ENCODE assay signal across 16 cellular contexts in the genomic region with DNA sequence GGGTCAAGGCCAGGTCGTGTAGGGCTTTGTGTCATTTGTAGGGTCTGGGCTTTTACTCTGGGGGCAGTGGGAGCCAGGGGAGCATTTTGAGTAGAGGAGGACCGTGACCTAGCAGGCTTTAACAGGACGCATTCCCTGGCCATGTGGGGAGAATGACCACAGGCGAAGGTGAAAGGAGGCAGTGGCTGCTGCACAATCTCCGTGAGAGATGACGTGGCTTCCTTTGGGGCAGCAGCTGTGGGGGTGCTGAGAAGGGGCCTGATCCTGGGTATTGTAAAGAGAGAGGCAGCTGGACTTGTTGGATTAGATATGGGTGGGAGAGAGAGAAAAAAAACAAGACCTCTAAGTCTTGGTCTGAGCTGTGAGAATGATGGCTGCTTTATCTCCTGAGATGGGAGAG. TPM values are rescaled to one million over a fixed set of nuclear protein-coding genes. Genes with fewer than 3 reads are reported as not detected.
DNase-seq lines count a peak whose midpoint lies in the region; ATAC-seq and TF ChIP-seq lines count a peak whose summit lies in the region.
"Had no signal": no experiment of that assay in that cellular context is flagged by ENCODE, and none has a peak within 500 bp of the region (broad histone marks: within the 10 kb centered on the region; RNA-seq: fewer than 3 reads in every experiment).

No MANE protein-coding gene starts in this region.

- no peak for ATAC-seq in gastrocnemius medialis

- no peak for TF ChIP-seq POLR2A in gastrocnemius medialis (IDR thresholded peaks at IDR 0.05)

- DNase-seq in SHP77 treated with DMSO at 0.1 percent for 48 hours (lab: John Stamatoyannopoulos, UW) = peak; percentile 14
- DNase-seq in nephron progenitor cell = no peak
- DNase-seq in gastrocnemius medialis = no peak
- DNase-seq in OCI-M2 (lab: John Stamatoyannopoulos, UW; ENCODE audit: unreplicated experiment) = no peak
- no peak for DNase-seq in mammary epithelial cell
- DNase-seq in central memory CD4-positive, alpha-beta T cell = no peak
- DNase-seq: DMS 273 treated with DMSO at 0.1 percent for 48 hours, GM23248, MM.1S, NCI-H1105, NCI-H1694 treated with DMSO at 0.1 percent for 48 hours, NCI-H2171 treated with DMSO at 0.1 percent for 48 hours, NCI-H510A had no signal

- no TSS peak for BruUV-seq in mammary epithelial cell (replicated peaks; lab: Mats Ljungman, UMichigan)

- no peaks in the 10 kb centered on the region for H3K9me3 ChIP-seq in gastrocnemius medialis
- H3K9me3 ChIP-seq in mammary epithelial cell (replicated peaks; ENCODE audit: insufficient read depth, low read length) = no peaks in the 10 kb centered on the region
- H3K9me3 ChIP-seq: BLaER1 had no signal

- no peaks in the 10 kb centered on the region for H3K36me3 ChIP-seq in gastrocnemius medialis
- no peaks in the 10 kb centered on the region for H3K36me3 ChIP-seq in mammary epithelial cell (ENCODE audit: insufficient read depth, low read length)
- H3K36me3 ChIP-seq: BLaER1 had no signal

- H3K27me3 Mint-ChIP-seq in brain = peaks cover 4% of the 10 kb centered on the region
- peaks cover 21% of the 10 kb centered on the region for H3K27me3 Mint-ChIP-seq in nephron progenitor cell (ENCODE audit: low read depth, poor library complexity)

- no peak overlapping the region for H3K4me3 ChIP-seq in gastrocnemius medialis
- no peak overlapping the region for H3K4me3 ChIP-seq in mammary epithelial cell (replicated peaks in 1 of 3; ENCODE audit: insufficient read depth in 1 of 3, low read depth in 2 of 3, low read length in 3 of 3)
- H3K4me3 ChIP-seq: BLaER1, GM23248 had no signal

- WGBS in mammary epithelial cell (ENCODE audit: low coverage, missing lambda C conversion rate) = 97% methylated on average over 5 of the region's 6 CpGs

- TF ChIP-seq CTCF in brain (conservative IDR thresholded peaks at IDR 0.05) = no peak
- no peak for TF ChIP-seq CTCF in nephron progenitor cell (IDR thresholded peaks at IDR 0.05)
- TF ChIP-seq CTCF in gastrocnemius medialis (IDR thresholded peaks at IDR 0.05 in 4 of 5, conservative IDR thresholded peaks at IDR 0.05 in 1 of 5) = no peak
- no peak for TF ChIP-seq CTCF in mammary epithelial cell (conservative IDR thresholded peaks at IDR 0.05 in 1 of 2, IDR thresholded peaks at IDR 0.05 in 1 of 2; ENCODE audit: extremely low read depth in 1 of 2, insufficient read depth in 1 of 2, low read depth in 1 of 2, low read length in 2 of 2)

- dilution Hi-C loops in mammary epithelial cell (cut with HindIII; ENCODE audit: low sequenced_read_pairs) = no loop called here

- H3K4me1 Mint-ChIP-seq in brain (peaks cover 44% of the 10 kb centered on the region), nephron progenitor cell (peaks cover 44% of the 10 kb centered on the region)

- H3K4me1 ChIP-seq in gastrocnemius medialis (no peaks in the 10 kb centered on the region), mammary epithelial cell (ENCODE audit: insufficient read depth, low read length) (no peaks in the 10 kb centered on the region)
- H3K4me1 ChIP-seq: BLaER1 had no signal

- intact Hi-C loops in gastrocnemius medialis (cut with DNase I; ENCODE audit: low total_unique reads) (no loop called here), mammary epithelial cell (cut with micrococcal nuclease) (no loop called here)

- H3K27ac ChIP-seq in gastrocnemius medialis = no peak overlapping the region
- H3K27ac ChIP-seq in mammary epithelial cell (ENCODE audit: insufficient read depth, low read depth, low read length) = no peak overlapping the region
- H3K27ac ChIP-seq: BLaER1, GM23248, HL-60 had no signal

- in situ Hi-C loops in gastrocnemius medialis (cut with MboI; ENCODE audit: low sequenced_read_pairs in 4 of 4) = no loop called here
- in situ Hi-C loops in mammary epithelial cell (cut with MboI; ENCODE audit: low sequenced_read_pairs in 2 of 2) = no loop called here

- H3K27me3 ChIP-seq in gastrocnemius medialis (no peaks in the 10 kb centered on the region), mammary epithelial cell (ENCODE audit: insufficient read depth, low read length) (no peaks in the 10 kb centered on the region)
- H3K27me3 ChIP-seq: BLaER1 had no signal

- H3K9me3 Mint-ChIP-seq in brain = peaks cover 0 to 1% (median 0%) of the 10 kb centered on the region in 5 experiments
- H3K9me3 Mint-ChIP-seq in nephron progenitor cell = no peaks in the 10 kb centered on the region

- CTCF ChIA-PET in mammary epithelial cell (lab: Charles Lee; ENCODE audit: low non-redundant PET) = no interaction called here

- no peaks in the 10 kb centered on the region for H4K20me1 ChIP-seq in mammary epithelial cell (ENCODE audit: insufficient read depth, low read length)
- H4K20me1 ChIP-seq: BLaER1 had no signal

- H3K9ac ChIP-seq in mammary epithelial cell (ENCODE audit: insufficient read depth, low read length) = no peak overlapping the region
- H3K9ac ChIP-seq: BLaER1, GM23248 had no signal

- H3K36me3 Mint-ChIP-seq in brain (peaks cover 22% of the 10 kb centered on the region), nephron progenitor cell (ENCODE audit: low read depth) (peaks cover 16% of the 10 kb centered on the region)

- H2AFZ ChIP-seq in mammary epithelial cell (ENCODE audit: low read depth, low read length) = no peak overlapping the region
- H2AFZ ChIP-seq: GM23248 had no signal

- no peak overlapping the region for H3K4me2 ChIP-seq in mammary epithelial cell (ENCODE audit: insufficient read depth, low read depth, low read length)
- H3K4me2 ChIP-seq: BLaER1 had no signal

- no peaks in the 10 kb centered on the region for H3K79me2 ChIP-seq in mammary epithelial cell (ENCODE audit: insufficient read depth, low read length)

- no peak overlapping the region for H3K4me3 Mint-ChIP-seq in brain
- no peak overlapping the region for H3K4me3 Mint-ChIP-seq in nephron progenitor cell

- H3K27ac Mint-ChIP-seq in brain (peak overlapping the region in 4 of 5 experiments; percentile 0 to 67 (median 24)), nephron progenitor cell (peak overlapping the region; percentile 70)

RNA-seq across cellular contexts. Expression of gene KATNIP, which starts 46.0 kb away (rescaled TPM):
- 13.5 TPM for polyA plus RNA-seq in brain (ENCODE audit: insufficient read depth, low read depth, low replicate concordance)
- 10 to 100 TPM in 1 of 4 donors, 1 to 10 TPM in 3; 6.3 to 12.1 (median 7.7) TPM for total RNA-seq in gastrocnemius medialis
- 10 to 100 TPM; 22.6 to 31.2 TPM for total RNA-seq in mammary epithelial cell
- 13.7 TPM for polyA plus RNA-seq in mammary epithelial cell
- 74.2 TPM for polyA minus RNA-seq in mammary epithelial cell

RNA-seq across cellular contexts. Expression of gene GTF3C1, which starts 46.3 kb away (rescaled TPM):
- polyA plus RNA-seq in brain (ENCODE audit: insufficient read depth, low read depth, low replicate concordance) (111 TPM), mammary epithelial cell (30.8 TPM)
- total RNA-seq in gastrocnemius medialis (100 to 1,000 TPM in 1 of 4 donors, 10 to 100 TPM in 3; 52.0 to 108 (median 67.8) TPM), mammary epithelial cell (10 to 100 TPM; 75.8 to 78.3 TPM)
- polyA minus RNA-seq in mammary epithelial cell = 116 TPM
